8 cellular contexts compared by ENCODE assay signal in genomic region chr3:28286595-28286994, GRCh38. TPM values are rescaled to one million over a fixed set of nuclear protein-coding genes. Genes with fewer than 3 reads are reported as not detected.
DNase-seq lines count a peak whose midpoint lies in the region; ATAC-seq and TF ChIP-seq lines count a peak whose summit lies in the region.

No MANE protein-coding gene starts in this region.

- H3K79me2 ChIP-seq in hepatocyte, result no peaks in the 10 kb centered on the region

- H2AFZ ChIP-seq in hepatocyte, result no peak overlapping the region

- H3K4me3 ChIP-seq in AG04450 (ENCODE audit: low read depth, low read length) (no peak overlapping the region), GM12875 (ENCODE audit: low read depth, low read length) (no peak overlapping the region), ascending aorta (no peak overlapping the region), hepatocyte (no peak overlapping the region), testis (no peak overlapping the region)

- CTCF ChIA-PET in AG04450 (lab: Charles Lee), result interaction anchor here (0.7 to 5.4 kb wide), 18 partner anchors 8 to 574 kb away, joined by 3 to 50 read pairs (median 4); no protein-coding TSS in a partner anchor

- TF ChIP-seq POLR2A in testis (IDR thresholded peaks at IDR 0.05), result no peak

- ATAC-seq in HG02610 (IDR thresholded peaks at IDR 0.05; ENCODE audit: unreplicated experiment), result peak; percentile 84

- DNase-seq in AG04450 (ENCODE audit: low read depth, low spot score) (no peak), MV-4-11 (lab: John Stamatoyannopoulos, UW) (peak; percentile 75), ascending aorta (ENCODE audit: low spot score in 2 of 2) (no peak), hepatocyte (ENCODE audit: low spot score) (peak; percentile 47), testis (no peak), islet precursor cell (no peak)

- intact Hi-C loops in ascending aorta (cut with DNase I) (no loop called here), testis (cut with DNase I; ENCODE audit: low total_unique reads) (no loop called here)

- H3K27me3 ChIP-seq in AG04450 (ENCODE audit: control insufficient read depth, insufficient read depth, low read length) (no peaks in the 10 kb centered on the region), ascending aorta (no peaks in the 10 kb centered on the region), hepatocyte (no peaks in the 10 kb centered on the region), testis (no peaks in the 10 kb centered on the region)

- H3K27ac ChIP-seq in AG04450 (ENCODE audit: low read depth, low read length) (no peak overlapping the region), ascending aorta (no peak overlapping the region), hepatocyte (no peak overlapping the region), testis (no peak overlapping the region)

- H3K36me3 ChIP-seq in ascending aorta (no peaks in the 10 kb centered on the region), hepatocyte (replicated peaks; ENCODE audit: insufficient read depth, low read depth) (no peaks in the 10 kb centered on the region), testis (ENCODE audit: low read depth, missing control alignments) (no peaks in the 10 kb centered on the region)

- TF ChIP-seq CTCF in AG04450 (IDR thresholded peaks at IDR 0.05; ENCODE audit: low read depth, low read length) (peak; percentile 65), GM12875 (IDR thresholded peaks at IDR 0.05; ENCODE audit: borderline replicate concordance, insufficient read depth, low read depth, low read length) (0 out of 2 replicates have a peak, but pooled peaks have one; percentile 8), ascending aorta (IDR thresholded peaks at IDR 0.05) (peak; percentile 17 to 50 (median 18)), hepatocyte (IDR thresholded peaks at IDR 0.05; ENCODE audit: poor library complexity) (peak; percentile 66), testis (IDR thresholded peaks at IDR 0.05) (peak; percentile 35 to 56 (median 49))

- H3K9me2 ChIP-seq in hepatocyte (replicated peaks; ENCODE audit: insufficient read depth), result no peaks in the 10 kb centered on the region

- H3K9me3 ChIP-seq in AG04450 (ENCODE audit: control insufficient read depth, insufficient read depth, low read length) (no peaks in the 10 kb centered on the region), ascending aorta (no peaks in the 10 kb centered on the region), hepatocyte (ENCODE audit: low read depth) (no peaks in the 10 kb centered on the region), testis (no peaks in the 10 kb centered on the region)

- H3K4me2 ChIP-seq in hepatocyte, result no peak overlapping the region

- H3K4me1 ChIP-seq in ascending aorta (no peaks in the 10 kb centered on the region), hepatocyte (ENCODE audit: insufficient read depth) (no peaks in the 10 kb centered on the region), testis (peaks cover 4% of the 10 kb centered on the region)

- POLR2A ChIA-PET in AG04450 (lab: Yijun Ruan, JAX), result no interaction called here

- no peaks in the 10 kb centered on the region for H4K20me1 ChIP-seq in hepatocyte (ENCODE audit: insufficient read depth, poor library complexity, severe bottlenecking)

RNA-seq across cellular contexts. Expression of gene CMC1, which starts 45.2 kb away (rescaled TPM):
- polyA plus RNA-seq in AG04450 (2011; rRNA removed), result 21.7 and 30.3 TPM in 2 replicates
- 2.8 and 3.6 TPM in 2 replicates for polyA minus RNA-seq in AG04450 (2011; rRNA and poly(A)+ RNA removed)
- total RNA-seq in ascending aorta, result 68.5 TPM
- total RNA-seq in hepatocyte, result 22.6 and 26.0 TPM in 2 replicates
- polyA plus RNA-seq in hepatocyte, result 45.8 and 53.1 TPM in 2 replicates
- 10 to 100 TPM in 1 of 2 donors, 1 to 10 TPM in 1; 7.8 to 11.7 TPM for total RNA-seq in testis
- 29.9 TPM for polyA plus RNA-seq in testis (ENCODE audit: insufficient read depth, low read depth, low replicate concordance)

Comparison
In these comparisons a context has a peak if more than half of its experiments do, and no peak if none do; other contexts are left out.
1. DNase-seq: peak in MV-4-11 (single experiment) and hepatocyte (single experiment); none in AG04450 (single experiment), ascending aorta (0 of 2), testis (single experiment) and islet precursor cell (single experiment).
2. CTCF ChIP-seq: peak in every context shown above with its lines; median percentile 66 in hepatocyte; 65 in AG04450; 49 in testis; 18 in ascending aorta; 8 in GM12875.